Comparison of ENCODE assay signal across 9 cellular contexts in the genomic region with DNA sequence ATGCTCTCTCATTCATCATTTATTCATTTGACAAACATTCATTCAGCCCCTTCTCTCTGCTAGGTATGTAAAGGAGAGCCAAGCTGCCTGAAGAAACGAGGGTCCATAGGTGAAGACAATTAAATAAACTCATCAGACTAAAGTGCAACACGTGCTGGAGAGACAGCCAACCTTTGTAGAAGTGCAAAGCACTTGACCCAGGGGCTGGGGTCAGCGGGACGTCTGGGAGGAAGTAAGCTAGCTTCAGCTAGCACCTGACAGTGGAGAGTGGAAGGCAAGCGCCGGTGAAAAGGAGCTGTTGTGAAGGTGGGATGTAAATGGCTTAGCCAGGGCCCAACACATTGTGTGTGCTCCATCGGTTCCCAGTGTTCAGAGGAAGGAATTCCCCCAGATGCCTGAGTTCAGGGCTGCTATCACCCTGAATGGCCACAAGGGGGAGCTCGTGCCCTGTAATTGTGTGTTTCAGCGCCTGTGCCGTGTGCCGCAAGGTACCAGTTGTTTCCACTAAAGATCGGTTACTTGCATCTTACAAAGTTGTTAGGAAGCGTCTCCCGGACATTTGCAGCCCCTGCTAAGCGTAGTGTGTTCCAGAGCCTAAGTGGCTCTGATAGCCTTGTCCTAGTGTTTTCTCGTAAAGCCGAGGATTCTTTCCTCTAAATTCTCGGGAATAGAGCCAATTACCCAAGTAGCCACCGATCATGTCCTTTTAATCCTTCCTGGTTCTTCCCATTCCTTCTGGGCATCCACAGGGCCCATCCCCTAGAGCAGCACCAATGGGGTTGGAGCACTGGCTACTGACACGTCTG. TPM values are rescaled to one million over a fixed set of nuclear protein-coding genes. Genes with fewer than 3 reads are reported as not detected.
DNase-seq lines count a peak whose midpoint lies in the region; ATAC-seq and TF ChIP-seq lines count a peak whose summit lies in the region.
"Had no signal": no experiment of that assay in that cellular context is flagged by ENCODE, and none has a peak within 500 bp of the region (broad histone marks: within the 10 kb centered on the region; RNA-seq: fewer than 3 reads in every experiment).

No MANE protein-coding gene starts in this region.

- no TSS peak for BruUV-seq in OCI-LY7 (replicated peaks; lab: Mats Ljungman, UMichigan)

- ATAC-seq in naive thymus-derived CD4-positive, alpha-beta T cell: peak; percentile 96
- ATAC-seq in GM18505 (IDR thresholded peaks at IDR 0.05; ENCODE audit: unreplicated experiment): no peak

- H3K4me3 Mint-ChIP-seq in naive thymus-derived CD4-positive, alpha-beta T cell: peak overlapping the region in 5 of 10 donors; percentile 20 to 51 (median 30)
- H3K4me3 Mint-ChIP-seq: activated naive CD8-positive, alpha-beta T cell had no signal

- TF ChIP-seq POLR2A in esophagus muscularis mucosa (IDR thresholded peaks at IDR 0.05; ENCODE audit: low read depth) (no peak), GM18505 (IDR thresholded peaks at IDR 0.05; ENCODE audit: borderline replicate concordance, extremely low read depth, insufficient read depth, insufficient read length) (no peak)

- H3K27me3 Mint-ChIP-seq in naive thymus-derived CD4-positive, alpha-beta T cell: peaks cover 49 to 78% (median 70%) of the 10 kb centered on the region in 5 donors

- H3K79me2 ChIP-seq in OCI-LY7 (ENCODE audit: insufficient read depth, low read depth, low read length): no peaks in the 10 kb centered on the region

- peak overlapping the region; percentile 2; the same call in 1 of the 2 replicates for H2AFZ ChIP-seq in OCI-LY7 (ENCODE audit: low read length)

- H3K36me3 ChIP-seq in OCI-LY7 (ENCODE audit: insufficient read depth, low read length): no peaks in the 10 kb centered on the region
- no peaks in the 10 kb centered on the region for H3K36me3 ChIP-seq in esophagus muscularis mucosa
- no peaks in the 10 kb centered on the region for H3K36me3 ChIP-seq in naive thymus-derived CD4-positive, alpha-beta T cell (ENCODE audit: control insufficient read depth in 2 of 3, insufficient read depth in 3 of 3, low read length in 3 of 3)

- 4% methylated on average over 17 of the region's 20 CpGs for WGBS in esophagus muscularis mucosa

- H3K27me3 ChIP-seq in esophagus muscularis mucosa: peaks cover 0 to 88% (median 9%) of the 10 kb centered on the region in 4 donors
- peaks cover 6 to 15% of the 10 kb centered on the region in 2 donors for H3K27me3 ChIP-seq in naive thymus-derived CD4-positive, alpha-beta T cell (ENCODE audit: control insufficient read depth in 2 of 2, insufficient read depth in 2 of 2, low read length in 2 of 2)

- intact Hi-C loops in OCI-LY7 (cut with micrococcal nuclease; ENCODE audit: unreplicated experiment): loop anchor here (5.0 kb wide), 1 partner anchor 51 kb away; no protein-coding TSS in a partner anchor
- intact Hi-C loops in esophagus muscularis mucosa (cut with DNase I): loop anchor here (5.0 kb wide), 1 partner anchor 406 kb away; no protein-coding TSS in a partner anchor
- intact Hi-C loops in naive thymus-derived CD4-positive, alpha-beta T cell (cut with micrococcal nuclease): loop anchor here (1.0 to 2.0 kb wide), 7 partner anchors 51 to 911 kb away; no protein-coding TSS in a partner anchor

- no peaks in the 10 kb centered on the region for H3K36me3 Mint-ChIP-seq in naive thymus-derived CD4-positive, alpha-beta T cell
- H3K36me3 Mint-ChIP-seq: activated naive CD8-positive, alpha-beta T cell had no signal

- no peaks in the 10 kb centered on the region for H3K4me1 ChIP-seq in OCI-LY7 (ENCODE audit: insufficient read depth, low read length, poor library complexity, severe bottlenecking)
- H3K4me1 ChIP-seq in esophagus muscularis mucosa: peaks cover 0 to 6% (median 5%) of the 10 kb centered on the region in 4 donors
- H3K4me1 ChIP-seq in naive thymus-derived CD4-positive, alpha-beta T cell (ENCODE audit: control insufficient read depth in 2 of 2, insufficient read depth in 2 of 2, low read length in 2 of 2): no peaks in the 10 kb centered on the region

- TF ChIP-seq CTCF in OCI-LY7 (conservative IDR thresholded peaks at IDR 0.05; ENCODE audit: low read length) (peak; percentile 94), esophagus muscularis mucosa (IDR thresholded peaks at IDR 0.05) (peak in 2 of 3 experiments; percentile 92 to 95)

- H3K4me2 ChIP-seq in OCI-LY7 (ENCODE audit: low read length): peak overlapping the region; percentile 33; the same call in 1 of the 2 replicates

- no peaks in the 10 kb centered on the region for H4K20me1 ChIP-seq in OCI-LY7 (ENCODE audit: insufficient read depth, low read length)

- no peaks in the 10 kb centered on the region for H3K9me2 ChIP-seq in OCI-LY7 (ENCODE audit: insufficient read depth, low read length)

- H3K4me1 Mint-ChIP-seq in naive thymus-derived CD4-positive, alpha-beta T cell: peaks cover 9 to 16% (median 12%) of the 10 kb centered on the region in 7 donors

- H3K27ac Mint-ChIP-seq in naive thymus-derived CD4-positive, alpha-beta T cell: peak overlapping the region in 1 of 9 donors; percentile 26
- H3K27ac Mint-ChIP-seq: activated naive CD8-positive, alpha-beta T cell had no signal

- CTCF ChIA-PET in OCI-LY7 (lab: Charles Lee; ENCODE audit: unreplicated experiment): interaction anchor here (0.7 kb wide), 1 partner anchor 20 kb away, joined by 5 read pairs; no protein-coding TSS in a partner anchor
- CTCF ChIA-PET in naive thymus-derived CD4-positive, alpha-beta T cell (lab: Charles Lee): interaction anchor here (0.6 to 1.4 kb wide), 5 partner anchors 9 to 20 kb away, joined by 3 read pairs; no protein-coding TSS in a partner anchor

- POLR2A ChIA-PET in OCI-LY7 (lab: Charles Lee): no interaction called here
- POLR2A ChIA-PET in naive thymus-derived CD4-positive, alpha-beta T cell (lab: Charles Lee): no interaction called here

- H3K9me3 ChIP-seq in OCI-LY7 (ENCODE audit: low read length) (no peaks in the 10 kb centered on the region), esophagus muscularis mucosa (no peaks in the 10 kb centered on the region)
- no peaks in the 10 kb centered on the region for H3K9me3 ChIP-seq in naive thymus-derived CD4-positive, alpha-beta T cell (ENCODE audit: control insufficient read depth in 2 of 3, low read length in 3 of 3)

- no peak overlapping the region for H3K4me3 ChIP-seq in OCI-LY7 (ENCODE audit: low read depth, low read length, poor library complexity, severe bottlenecking)
- H3K4me3 ChIP-seq in esophagus muscularis mucosa: peak overlapping the region; percentile 24 to 57 (median 32)
- H3K4me3 ChIP-seq in naive thymus-derived CD4-positive, alpha-beta T cell (ENCODE audit: low read length): no peak overlapping the region

- H3K9me3 Mint-ChIP-seq in naive thymus-derived CD4-positive, alpha-beta T cell: no peaks in the 10 kb centered on the region

- TF ChIP-seq EP300 in esophagus muscularis mucosa (IDR thresholded peaks at IDR 0.05): no peak

- DNase-seq in COR-L47 (lab: John Stamatoyannopoulos, UW) (peak; percentile 27), HS-27A (ENCODE audit: low read depth) (peak; percentile 34), OCI-LY7 (ENCODE audit: low spot score) (peak; percentile 76), activated T-cell treated with anti-CD3 and anti-CD28 coated beads for 1 hour (ENCODE audit: low read depth) (peak; percentile 71), esophagus muscularis mucosa (ENCODE audit: extremely low spot score) (peak; percentile 93)
- DNase-seq in naive thymus-derived CD4-positive, alpha-beta T cell: peak; percentile 45 to 71 (median 65)
- DNase-seq in stimulated activated CD8-positive, alpha-beta memory T cell treated with anti-CD3 and anti-CD28 coated beads, Interleukin-7, amount 100 ng/mL, for 24 hours (ENCODE audit: low read depth): peak; percentile 43

- H3K27ac ChIP-seq in OCI-LY7 (ENCODE audit: low read depth, low read length, poor library complexity, severe bottlenecking) (no peak overlapping the region), esophagus muscularis mucosa (replicated peaks in 1 of 4) (no peak overlapping the region)
- H3K27ac ChIP-seq in naive thymus-derived CD4-positive, alpha-beta T cell (ENCODE audit: low read depth, low read length): no peak overlapping the region

RNA-seq across cellular contexts. Expression of a gene that starts 30.6 kb away (rescaled TPM):
- not detected in 2 replicates for total RNA-seq in OCI-LY7 (2014; rRNA removed; shearing (Covaris generic))
- not detected in 2 replicates for total RNA-seq in OCI-LY7 (2022)
- not detected for total RNA-seq in esophagus muscularis mucosa
- not detected for total RNA-seq in naive thymus-derived CD4-positive, alpha-beta T cell
- polyA plus RNA-seq in naive thymus-derived CD4-positive, alpha-beta T cell: not detected

Comparison
In these comparisons a context has a peak if more than half of its experiments do, and no peak if none do; other contexts are left out.
1. DNase-seq: peak in every context shown above with its lines; median percentile 93 in esophagus muscularis mucosa; 76 in OCI-LY7; 71 in activated T-cell treated with anti-CD3 and anti-CD28 coated beads for 1 hour; 65 in naive thymus-derived CD4-positive, alpha-beta T cell; 43 in stimulated activated CD8-positive, alpha-beta memory T cell treated with anti-CD3 and anti-CD28 coated beads, Interleukin-7, amount 100 ng/mL, for 24 hours; 34 in HS-27A; 27 in COR-L47.
2. H3K4me3 ChIP-seq: peak in esophagus muscularis mucosa (4 of 4); none in OCI-LY7 (single experiment) and naive thymus-derived CD4-positive, alpha-beta T cell (single experiment).